Comparison of ENCODE assay signal across 7 cellular contexts in genomic region chr22:24253126-24253525, GRCh38. TPM values are rescaled to one million over a fixed set of nuclear protein-coding genes. Genes with fewer than 3 reads are reported as not detected.
"Had no signal": no experiment of that assay in that cellular context is flagged by ENCODE, and none has a peak within 500 bp of the region (broad histone marks: within the 10 kb centered on the region; RNA-seq: fewer than 3 reads in every experiment).

No MANE protein-coding gene starts in this region.

RNA-seq across cellular contexts. Expression of gene GGT5, which starts 8.2 kb away (rescaled TPM):
- total RNA-seq: activated B cell treated with CpG ODN at 0.5 μM for 24 hours; activated CD4-positive, alpha-beta memory T cell treated with anti-CD3 and anti-CD28 coated beads for 36 hours; activated CD8-positive, alpha-beta memory T cell treated with anti-CD3 and anti-CD28 coated beads for 36 hours; activated CD8-positive, alpha-beta T cell treated with anti-CD3 and anti-CD28 coated beads for 36 hours; activated naive CD4-positive, alpha-beta T cell treated with anti-CD3 and anti-CD28 coated beads for 36 hours; activated naive CD8-positive, alpha-beta T cell treated with anti-CD3 and anti-CD28 coated beads for 36 hours; activated T-helper 1 cell treated with anti-CD3 and anti-CD28 coated beads, Interleukin-12 subunit alpha, Interleukin-12 subunit beta, Interleukin-2, Interleukin-4 antibody, amounts not matched to agents 30 ng/mL and 10 ng/mL and 1 ng/mL, durations not matched to agents 14 hours and 24 hours and 36 hours had no signal
